8 cellular contexts compared by ENCODE assay signal in genomic region chr9:75890541-75891276, GRCh38. TPM values are rescaled to one million over a fixed set of nuclear protein-coding genes. Genes with fewer than 3 reads are reported as not detected.
A peak's percentile ranks its signal among the peaks of the same experiment; 100 is the strongest.
DNase-seq lines count a peak whose midpoint lies in the region; ATAC-seq and TF ChIP-seq lines count a peak whose summit lies in the region.

PCSK5 (plus strand) TSS chr9:75890673; CDS start chr9:75891182, 509 bp downstream.

- H4K20me1 ChIP-seq in neural progenitor cell (ENCODE audit: low read depth), result peaks cover 29% of the 10 kb centered on the region

- ATAC-seq in CD4-positive, CD25-positive, alpha-beta regulatory T cell (ENCODE audit: low read depth in 2 of 2), result peak; percentile 87 to 91
- ATAC-seq in GM21526 (IDR thresholded peaks at IDR 0.05; ENCODE audit: low FRiP score, unreplicated experiment) (peak; percentile 91), foreskin keratinocyte (peak; percentile 93)

- no peaks in the 10 kb centered on the region for H3K36me3 Mint-ChIP-seq in CD4-positive, CD25-positive, alpha-beta regulatory T cell
- H3K36me3 Mint-ChIP-seq in IgD-negative memory B cell (no peaks in the 10 kb centered on the region), neural progenitor cell (no peaks in the 10 kb centered on the region)
- no peaks in the 10 kb centered on the region for H3K36me3 Mint-ChIP-seq in stimulated activated naive CD8-positive, alpha-beta T cell treated with anti-CD3 and anti-CD28 coated beads, Interleukin-15, Interleukin-2, amounts not matched to agents 100 ng/mL and 50 ng/mL, for 24 hours (ENCODE audit: low read depth)

- H3K4me3 Mint-ChIP-seq in CD4-positive, CD25-positive, alpha-beta regulatory T cell, result peak within 1 kb of the TSS; percentile 80 to 96 (median 90)
- H3K4me3 Mint-ChIP-seq in IgD-negative memory B cell (peak within 1 kb of the TSS; percentile 72 to 91 (median 78)), neural progenitor cell (peak within 1 kb of the TSS; percentile 97)
- H3K4me3 Mint-ChIP-seq in stimulated activated naive CD8-positive, alpha-beta T cell treated with anti-CD3 and anti-CD28 coated beads, Interleukin-15, Interleukin-2, amounts not matched to agents 100 ng/mL and 50 ng/mL, for 24 hours, result peak within 1 kb of the TSS; percentile 91

- H3K4me1 Mint-ChIP-seq in CD4-positive, CD25-positive, alpha-beta regulatory T cell, result peaks cover 0 to 40% (median 10%) of the 10 kb centered on the region in 4 donors
- H3K4me1 Mint-ChIP-seq in IgD-negative memory B cell (peaks cover 9 to 14% (median 10%) of the 10 kb centered on the region in 3 donors), neural progenitor cell (peaks cover 36% of the 10 kb centered on the region)
- peaks cover 41% of the 10 kb centered on the region for H3K4me1 Mint-ChIP-seq in stimulated activated naive CD8-positive, alpha-beta T cell treated with anti-CD3 and anti-CD28 coated beads, Interleukin-15, Interleukin-2, amounts not matched to agents 100 ng/mL and 50 ng/mL, for 24 hours (ENCODE audit: low read depth)

- peaks cover 3% of the 10 kb centered on the region for H3F3A ChIP-seq in neural progenitor cell (ENCODE audit: low read depth)

- H3K4me1 ChIP-seq in CD4-positive, CD25-positive, alpha-beta regulatory T cell (ENCODE audit: control insufficient read depth, insufficient read depth, low read length, poor library complexity, severe bottlenecking), result peaks cover 10% of the 10 kb centered on the region
- H3K4me1 ChIP-seq in foreskin keratinocyte (peaks cover 4% of the 10 kb centered on the region), neural progenitor cell (peaks cover 50% of the 10 kb centered on the region)

- peak; percentile 64 to 84 (median 75) for DNase-seq in CD4-positive, CD25-positive, alpha-beta regulatory T cell
- DNase-seq in SHP77 (lab: John Stamatoyannopoulos, UW) (peak; percentile 73 to 89), foreskin keratinocyte (peak; percentile 76 to 86), neural progenitor cell (ENCODE audit: low spot score) (peak; percentile 97)
- DNase-seq in activated naive CD4-positive, alpha-beta T cell treated with Interleukin-2 at 50 U/mL for 16 hours, result peak; percentile 82

- TF ChIP-seq CTCF in foreskin keratinocyte (conservative IDR thresholded peaks at IDR 0.05) (peak; percentile 51), neural progenitor cell (IDR thresholded peaks at IDR 0.05) (peak; percentile 49)

- no peaks in the 10 kb centered on the region for H3K36me3 ChIP-seq in CD4-positive, CD25-positive, alpha-beta regulatory T cell (ENCODE audit: control insufficient read depth, insufficient read depth, low read length)
- no peaks in the 10 kb centered on the region for H3K36me3 ChIP-seq in neural progenitor cell

- H3K27ac ChIP-seq in CD4-positive, CD25-positive, alpha-beta regulatory T cell (ENCODE audit: insufficient read depth, low read length, poor library complexity, severe bottlenecking), result no peak within 1 kb of the TSS
- H3K27ac ChIP-seq in foreskin keratinocyte, result no peak within 1 kb of the TSS
- peak within 1 kb of the TSS; percentile 80 for H3K27ac ChIP-seq in neural progenitor cell

- H3K9me3 Mint-ChIP-seq in CD4-positive, CD25-positive, alpha-beta regulatory T cell, result peaks cover 0 to 2% (median 0%) of the 10 kb centered on the region in 7 donors
- no peaks in the 10 kb centered on the region for H3K9me3 Mint-ChIP-seq in IgD-negative memory B cell
- H3K9me3 Mint-ChIP-seq in neural progenitor cell, result no peaks in the 10 kb centered on the region
- no peaks in the 10 kb centered on the region for H3K9me3 Mint-ChIP-seq in stimulated activated naive CD8-positive, alpha-beta T cell treated with anti-CD3 and anti-CD28 coated beads, Interleukin-15, Interleukin-2, amounts not matched to agents 100 ng/mL and 50 ng/mL, for 24 hours

- peak within 1 kb of the TSS; percentile 61 to 79 (median 64) for H3K27ac Mint-ChIP-seq in CD4-positive, CD25-positive, alpha-beta regulatory T cell
- H3K27ac Mint-ChIP-seq in IgD-negative memory B cell (peak within 1 kb of the TSS in 1 of 3 donors; percentile 47), neural progenitor cell (peak within 1 kb of the TSS; percentile 39)
- H3K27ac Mint-ChIP-seq in stimulated activated naive CD8-positive, alpha-beta T cell treated with anti-CD3 and anti-CD28 coated beads, Interleukin-15, Interleukin-2, amounts not matched to agents 100 ng/mL and 50 ng/mL, for 24 hours, result peak within 1 kb of the TSS; percentile 57

- no peaks in the 10 kb centered on the region for H3K9me3 ChIP-seq in CD4-positive, CD25-positive, alpha-beta regulatory T cell (ENCODE audit: control insufficient read depth in 2 of 2, low read length in 2 of 2)
- no peaks in the 10 kb centered on the region for H3K9me3 ChIP-seq in neural progenitor cell (ENCODE audit: low read depth)

- H3K4me2 ChIP-seq in neural progenitor cell, result peak within 1 kb of the TSS; percentile 97

- peaks cover 55% of the 10 kb centered on the region for H3K27me3 Mint-ChIP-seq in CD4-positive, CD25-positive, alpha-beta regulatory T cell
- H3K27me3 Mint-ChIP-seq in IgD-negative memory B cell (peaks cover 31% of the 10 kb centered on the region), neural progenitor cell (ENCODE audit: insufficient read depth, low read depth) (peaks cover 4% of the 10 kb centered on the region)
- peaks cover 9% of the 10 kb centered on the region for H3K27me3 Mint-ChIP-seq in stimulated activated naive CD8-positive, alpha-beta T cell treated with anti-CD3 and anti-CD28 coated beads, Interleukin-15, Interleukin-2, amounts not matched to agents 100 ng/mL and 50 ng/mL, for 24 hours

- H3K79me2 ChIP-seq in neural progenitor cell (ENCODE audit: low read depth), result peaks cover 49% of the 10 kb centered on the region

- peak within 1 kb of the TSS; percentile 61 for H3K9ac ChIP-seq in neural progenitor cell

- peaks cover 8% of the 10 kb centered on the region for H3K27me3 ChIP-seq in CD4-positive, CD25-positive, alpha-beta regulatory T cell (ENCODE audit: control insufficient read depth, insufficient read depth, low read length)
- H3K27me3 ChIP-seq in foreskin keratinocyte (peaks cover 12% of the 10 kb centered on the region), neural progenitor cell (peaks cover 18% of the 10 kb centered on the region)

- peak within 1 kb of the TSS; percentile 86 for H3K4me3 ChIP-seq in CD4-positive, CD25-positive, alpha-beta regulatory T cell (ENCODE audit: low read depth, low read length)
- peak within 1 kb of the TSS; percentile 93 for H3K4me3 ChIP-seq in neural progenitor cell

- H2AFZ ChIP-seq in neural progenitor cell (replicated peaks), result peak within 1 kb of the TSS; percentile 97

RNA-seq across cellular contexts. Expression of gene PCSK5, which starts in this region (rescaled TPM):
- total RNA-seq in CD4-positive, CD25-positive, alpha-beta regulatory T cell, result 2.0 TPM
- 1 to 10 TPM in 3 of 4 donors, under 1 TPM in 1; 0.47 to 2.7 (median 1.8) TPM for polyA plus RNA-seq in CD4-positive, CD25-positive, alpha-beta regulatory T cell
- polyA plus RNA-seq in IgD-negative memory B cell, result 0.18 TPM
- 1.2 and 1.9 TPM in 2 replicates for total RNA-seq in foreskin keratinocyte
- polyA plus RNA-seq in foreskin keratinocyte, result 0.29 and 0.48 TPM in 2 replicates
- 23.4 and 30.0 TPM in 2 replicates for total RNA-seq in neural progenitor cell (ENCODE audit: low replicate concordance)
